10 cellular contexts compared by ENCODE assay signal in genomic region chr10:74917481-74918077, GRCh38.
DNase-seq lines count a peak whose midpoint lies in the region; ATAC-seq and TF ChIP-seq lines count a peak whose summit lies in the region.
"Had no signal": no experiment of that assay in that cellular context is flagged by ENCODE, and none has a peak within 500 bp of the region (broad histone marks: within the 10 kb centered on the region; RNA-seq: fewer than 3 reads in every experiment).

No MANE protein-coding gene starts in this region.

- CTCF ChIA-PET in PC-3 (lab: Charles Lee) = interaction anchor here (0.6 kb wide), 1 partner anchor 388 kb away, joined by 3 read pairs; no protein-coding TSS in a partner anchor

- no peaks in the 10 kb centered on the region for H3K27me3 ChIP-seq in PC-3 (ENCODE audit: low read length)

- H3K4me2 ChIP-seq in PC-3 (ENCODE audit: low read length) = peak overlapping the region; percentile 32

- H3K9ac ChIP-seq in PC-3 (ENCODE audit: low read length) = no peak overlapping the region

- H3K27ac ChIP-seq in PC-3 (ENCODE audit: low read length) = peak overlapping the region; percentile 37
- peak overlapping the region; percentile 7 for H3K27ac ChIP-seq in mesodermal cell (ENCODE audit: low read depth, low read length, severe bottlenecking)
- H3K27ac ChIP-seq: prostate gland had no signal

- H2AFZ ChIP-seq in PC-3 (ENCODE audit: low read length) = no peak overlapping the region

- H3F3A ChIP-seq in PC-3 (ENCODE audit: low read length, unreplicated experiment) = peaks cover 24% of the 10 kb centered on the region

- H3K4me1 ChIP-seq in PC-3 (ENCODE audit: insufficient read depth, low read length) (peaks cover 64% of the 10 kb centered on the region), mesodermal cell (ENCODE audit: control insufficient read depth, insufficient read depth, low read length, poor library complexity, severe bottlenecking) (peaks cover 5% of the 10 kb centered on the region)
- H3K4me1 ChIP-seq: prostate gland had no signal

- H4K20me1 ChIP-seq in PC-3 (ENCODE audit: low read length) = peaks cover 11% of the 10 kb centered on the region; the same call in 1 of the 2 replicates

- intact Hi-C loops in PC-3 (cut with micrococcal nuclease) = no loop called here

- peaks cover 10% of the 10 kb centered on the region; the same call in 1 of the 2 replicates for H3K36me3 ChIP-seq in PC-3 (ENCODE audit: low read depth, low read length)
- no peaks in the 10 kb centered on the region for H3K36me3 ChIP-seq in mesodermal cell (ENCODE audit: control insufficient read depth, insufficient read depth, low read length)
- H3K36me3 ChIP-seq: prostate gland had no signal

- H3K4me3 ChIP-seq in PC-3 (ENCODE audit: low read length) (no peak overlapping the region), epithelial cell of esophagus (ENCODE audit: low read length) (no peak overlapping the region), mesodermal cell (ENCODE audit: extremely low read depth, insufficient read depth, low read length, poor library complexity, severe bottlenecking) (no peak overlapping the region)
- H3K4me3 ChIP-seq: prostate gland had no signal

- no peak for TF ChIP-seq CTCF in PC-3 (conservative IDR thresholded peaks at IDR 0.05; ENCODE audit: low read depth, low read length)
- TF ChIP-seq CTCF in epithelial cell of esophagus (IDR thresholded peaks at IDR 0.05; ENCODE audit: insufficient read depth, low read depth, low read length, missing control alignments) = no peak

- BruUV-seq in PC-3 (replicated peaks; lab: Mats Ljungman, UMichigan) = no TSS peak

- H3K9me3 ChIP-seq in PC-3 (ENCODE audit: low read length) (no peaks in the 10 kb centered on the region), mesodermal cell (ENCODE audit: control insufficient read depth, low read length) (no peaks in the 10 kb centered on the region)
- H3K9me3 ChIP-seq: prostate gland had no signal

- DNase-seq in GM03348 (ENCODE audit: low spot score) (peak; percentile 50), PC-3 (peak; percentile 99), epithelial cell of esophagus (ENCODE audit: low read depth) (peak; percentile 95), dermis blood vessel endothelial cell (no peak), nucleus accumbens (lab: John Stamatoyannopoulos, UW) (no peak), medulla oblongata (ENCODE audit: extremely low spot score) (no peak)
- DNase-seq: T-helper 2 cell had no signal

- POLR2A ChIA-PET in PC-3 (lab: Charles Lee; ENCODE audit: unreplicated experiment) = interaction anchor here (0.7 kb wide), 1 partner anchor 259 kb away, joined by 4 read pairs; no protein-coding TSS in a partner anchor

- H3K9me2 ChIP-seq in PC-3 (replicated peaks; ENCODE audit: low read length) = no peaks in the 10 kb centered on the region

- peaks cover 93% of the 10 kb centered on the region for H3K79me2 ChIP-seq in PC-3 (ENCODE audit: low read length)

- peak; percentile 63 for ATAC-seq in PC-3
- ATAC-seq in GM21619 (IDR thresholded peaks at IDR 0.05; ENCODE audit: unreplicated experiment) = no peak

Comparison
In these comparisons a context has a peak if more than half of its experiments do, and no peak if none do; other contexts are left out.
1. DNase-seq: peak in GM03348 (single experiment), PC-3 (single experiment) and epithelial cell of esophagus (single experiment); none in dermis blood vessel endothelial cell (single experiment), nucleus accumbens (0 of 56) and medulla oblongata (single experiment).